24 cellular contexts compared by ENCODE assay signal in the genomic region with DNA sequence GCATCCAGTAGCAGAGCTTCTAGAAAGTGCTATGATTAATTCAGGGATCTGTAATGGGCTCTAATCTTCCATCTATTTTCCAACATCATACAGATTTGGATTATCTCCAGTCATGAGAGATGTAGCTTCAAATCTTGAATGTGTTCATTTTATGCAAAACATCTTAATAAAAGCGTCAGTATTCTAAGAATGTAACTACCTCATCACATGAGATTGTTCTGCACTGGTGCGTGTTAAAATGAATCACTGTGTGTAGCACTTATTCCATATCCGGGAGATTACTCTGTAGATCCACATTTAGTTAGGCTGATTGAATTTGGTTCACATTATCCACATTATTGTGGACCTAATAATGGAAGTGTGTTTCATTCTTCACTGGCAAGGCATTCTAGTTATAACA.
A peak's percentile ranks its signal among the peaks of the same experiment; 100 is the strongest.
DNase-seq lines count a peak whose midpoint lies in the region; ATAC-seq and TF ChIP-seq lines count a peak whose summit lies in the region.
"Had no signal": no experiment of that assay in that cellular context is flagged by ENCODE, and none has a peak within 500 bp of the region (broad histone marks: within the 10 kb centered on the region; RNA-seq: fewer than 3 reads in every experiment).

No MANE protein-coding gene starts in this region.

- no peaks in the 10 kb centered on the region for H3K9me3 ChIP-seq in GM23248 (ENCODE audit: low read depth)
- H3K9me3 ChIP-seq in adipocyte (ENCODE audit: control insufficient read depth, low read length), result no peaks in the 10 kb centered on the region
- H3K9me3 ChIP-seq in gastroesophageal sphincter, result no peaks in the 10 kb centered on the region
- H3K9me3 ChIP-seq: body of pancreas, pancreas, right lobe of liver, vagina had no signal

- no peak overlapping the region for H2AFZ ChIP-seq in GM23248

- in situ Hi-C loops in GM23248 (cut with MboI), result no loop called here

- H4K20me1 ChIP-seq in GM23248 (ENCODE audit: insufficient read depth), result 0 out of 2 replicates have a peak, but pooled peaks cover 4% of the 10 kb centered on the region

- H3K9me2 ChIP-seq in GM23248 (ENCODE audit: insufficient read depth), result no peaks in the 10 kb centered on the region

- H3K27me3 ChIP-seq in GM23248 (replicated peaks; ENCODE audit: insufficient read depth) (no peaks in the 10 kb centered on the region), adipocyte (replicated peaks; ENCODE audit: control insufficient read depth, insufficient read depth, low read length) (no peaks in the 10 kb centered on the region), gastroesophageal sphincter (no peaks in the 10 kb centered on the region)
- H3K27me3 ChIP-seq: body of pancreas, right lobe of liver, vagina had no signal

- no peak overlapping the region for H3K4me2 ChIP-seq in GM23248 (ENCODE audit: unreplicated experiment)

- H3F3A ChIP-seq in GM23248 (ENCODE audit: insufficient read depth), result 0 out of 2 replicates have a peak, but pooled peaks cover 3% of the 10 kb centered on the region

- no peak for ATAC-seq in gastroesophageal sphincter
- ATAC-seq: activated T-helper 17 cell treated with anti-CD3 and anti-CD28 coated beads, Interleukin-2, amount 50 U/mL, for 72 hours; body of pancreas; pancreas; right lobe of liver had no signal

- H3K4me1 ChIP-seq in GM23248 (ENCODE audit: insufficient read depth) (peaks cover 5% of the 10 kb centered on the region; the same call in 1 of the 2 replicates), adipocyte (ENCODE audit: control insufficient read depth, insufficient read depth, low read length) (peaks cover 2% of the 10 kb centered on the region), gastroesophageal sphincter (no peaks in the 10 kb centered on the region)
- H3K4me1 ChIP-seq: body of pancreas, pancreas, right lobe of liver, vagina had no signal

- no peaks in the 10 kb centered on the region for H3K79me2 ChIP-seq in GM23248 (ENCODE audit: insufficient read depth)

- no peak for TF ChIP-seq EP300 in gastroesophageal sphincter (IDR thresholded peaks at IDR 0.05)

- H3K4me3 ChIP-seq in GM23248 (no peak overlapping the region), adipocyte (ENCODE audit: low read length) (no peak overlapping the region), gastroesophageal sphincter (no peak overlapping the region)
- H3K4me3 ChIP-seq: body of pancreas, pancreas, right lobe of liver, vagina had no signal

- TF ChIP-seq POLR2A in gastroesophageal sphincter (IDR thresholded peaks at IDR 0.05), result no peak

- no peak overlapping the region for H3K9ac ChIP-seq in GM23248
- H3K9ac ChIP-seq in adipocyte (ENCODE audit: low read length), result no peak overlapping the region

- 12 to 19% methylated on average over 3 of the region's 3 CpGs for WGBS in GM23248 (ENCODE audit: low coverage in 1 of 2, low lambda C conversion rate in 2 of 2, missing lambda C conversion rate in 2 of 2), 2 experiments
- WGBS in gastroesophageal sphincter (ENCODE audit: low coverage in 1 of 2), 2 donors, result 59 to 74% methylated on average over 3 of the region's 3 CpGs

- DNase-seq in AG08395 (ENCODE audit: low spot score) (peak; percentile 20), GM23248 (peak; percentile 63), adipocyte (ENCODE audit: low read depth) (peak; percentile 17), glomerular visceral epithelial cell (ENCODE audit: extremely low spot score) (peak; percentile 76), NCI-H2081 (lab: John Stamatoyannopoulos, UW) (no peak), inferior parietal cortex (ENCODE audit: extremely low spot score) (no peak), putamen (ENCODE audit: low spot score) (no peak)
- DNase-seq: activated B cell treated with CpG ODN at 0.5 μM for 24 hours; activated CD4-positive, alpha-beta T cell treated with anti-CD3 and anti-CD28 coated beads, Interleukin-2, amount 50 U/mL, for 48 hours; activated CD8-positive, alpha-beta memory T cell treated with anti-CD3 and anti-CD28 coated beads, Interleukin-2, amount 50 U/mL, for 4 hours; body of pancreas; GOT3; hippocampal formation; NCI-H1930; NCI-H2227 treated with DMSO at 0.1 percent for 48 hours; NCI-H748 treated with DMSO at 0.1 percent for 48 hours; pancreas; right lobe of liver; stimulated activated CD4-positive, alpha-beta T cell treated with anti-CD3 and anti-CD28 coated beads, Interleukin-4, amount 100 ng/mL, for 4 hours; stimulated activated naive CD4-positive, alpha-beta T cell had no signal

- H3K27ac ChIP-seq in GM23248 (no peak overlapping the region), gastroesophageal sphincter (no peak overlapping the region)
- H3K27ac ChIP-seq: body of pancreas, C4-2B, pancreas, right lobe of liver, vagina had no signal

- H3K36me3 ChIP-seq in GM23248 (ENCODE audit: low read depth) (no peaks in the 10 kb centered on the region), adipocyte (ENCODE audit: control insufficient read depth, insufficient read depth, low read length, severe bottlenecking) (no peaks in the 10 kb centered on the region), gastroesophageal sphincter (no peaks in the 10 kb centered on the region)
- H3K36me3 ChIP-seq: pancreas, right lobe of liver, vagina had no signal

- no peak for TF ChIP-seq CTCF in gastroesophageal sphincter (IDR thresholded peaks at IDR 0.05)

Comparison
In these comparisons a context has a peak if more than half of its experiments do, and no peak if none do; other contexts are left out.
1. DNase-seq: peak in AG08395 (single experiment), GM23248 (single experiment), adipocyte (single experiment) and glomerular visceral epithelial cell (single experiment); none in NCI-H2081 (0 of 2), inferior parietal cortex (single experiment) and putamen (single experiment).